ENCODE assay signal across 21 cellular contexts in the genomic region with DNA sequence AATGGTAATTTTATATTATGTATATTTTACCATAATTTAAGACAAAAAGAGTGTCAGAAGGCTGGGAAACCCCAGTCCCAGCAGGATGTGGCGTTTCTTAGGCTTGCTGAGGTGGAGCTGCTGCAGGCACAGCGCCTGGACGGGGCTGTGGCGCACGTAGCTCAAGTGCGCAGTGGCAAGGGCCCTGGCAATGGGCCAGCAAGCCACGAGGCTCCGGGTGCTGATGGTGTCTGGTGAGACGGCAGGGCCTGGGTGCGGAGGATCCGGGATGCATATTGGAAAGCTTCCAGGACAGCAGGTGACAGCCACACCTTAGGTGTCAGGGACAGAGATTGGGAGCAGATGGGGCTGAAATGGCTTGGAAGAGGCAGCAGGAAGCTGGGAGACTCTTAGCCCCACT. TPM values are rescaled to one million over a fixed set of nuclear protein-coding genes. Genes with fewer than 3 reads are reported as not detected.
DNase-seq lines count a peak whose midpoint lies in the region; ATAC-seq, FAIRE-seq and TF ChIP-seq lines count a peak whose summit lies in the region.
"Had no signal": no experiment of that assay in that cellular context is flagged by ENCODE, and none has a peak within 500 bp of the region (broad histone marks: within the 10 kb centered on the region; RNA-seq: fewer than 3 reads in every experiment).

No MANE protein-coding gene starts in this region.

- H3K27me3 ChIP-seq in HepG2 (ENCODE audit: control insufficient read depth in 1 of 2, insufficient read depth in 2 of 2, low read length in 2 of 2): no peaks in the 10 kb centered on the region
- H3K27me3 ChIP-seq in MM.1S (replicated peaks; ENCODE audit: insufficient read depth, low read length): no peaks in the 10 kb centered on the region
- H3K27me3 ChIP-seq: adrenal gland, MG63, tibial nerve had no signal

- TF ChIP-seq CTCF in HepG2 (CRISPR knock-in tag; IDR thresholded peaks at IDR 0.05) (no peak), MM.1S (IDR thresholded peaks at IDR 0.05; ENCODE audit: low read length) (no peak)

- 98% methylated on average over 11 of the region's 11 CpGs for WGBS in HepG2 (ENCODE audit: low lambda C conversion rate)

- POLR2A ChIA-PET in HepG2 (lab: Yijun Ruan, JAX): no interaction called here
- POLR2A ChIA-PET in HEK293T (lab: Yijun Ruan, JAX): no interaction called here

- H3K79me2 ChIP-seq in HepG2 (ENCODE audit: insufficient read depth, low read length) (no peaks in the 10 kb centered on the region), MM.1S (ENCODE audit: low read length) (no peaks in the 10 kb centered on the region)

- H3K36me3 ChIP-seq in HepG2 (replicated peaks in 1 of 2; ENCODE audit: control insufficient read depth in 1 of 2, insufficient read depth in 2 of 2, low read length in 2 of 2) (no peaks in the 10 kb centered on the region; a peak in 1 of 5 replicates), MM.1S (replicated peaks; ENCODE audit: insufficient read depth, low read length) (no peaks in the 10 kb centered on the region)
- H3K36me3 ChIP-seq: adrenal gland, MG63 had no signal

- TF ChIP-seq EP300 in HepG2 (IDR thresholded peaks at IDR 0.05; ENCODE audit: low read depth in 2 of 2, low read length in 2 of 2) (no peak), HepG2 (CRISPR knock-in tag; IDR thresholded peaks at IDR 0.05; ENCODE audit: borderline replicate concordance) (no peak)

- peak; percentile 85 for DNase-seq in DMS79 treated with DMSO at 0.1 percent for 48 hours (lab: John Stamatoyannopoulos, UW)
- peak; percentile 94 for DNase-seq in NCI-H187 treated with DMSO at 0.1 percent for 48 hours (lab: John Stamatoyannopoulos, UW)
- peak; percentile 93 for DNase-seq in NCI-H748 (lab: John Stamatoyannopoulos, UW; ENCODE audit: unreplicated experiment)
- DNase-seq in HepG2 (ENCODE audit: low spot score): no peak
- no peak for DNase-seq in HEK293T (ENCODE audit: extremely low spot score)
- DNase-seq in MM.1S: no peak
- DNase-seq: activated CD8-positive, alpha-beta T cell treated with anti-CD3 and anti-CD28 coated beads, Interleukin-2, amount 10 ng/mL, durations not matched to agents 7 days and 5 days; DND-41; foreskin fibroblast; HCEC 1CT; MG63; NCI-H774; stimulated activated naive CD4-positive, alpha-beta T cell had no signal

- no peaks in the 10 kb centered on the region for H3K9me2 ChIP-seq in MM.1S (replicated peaks; ENCODE audit: insufficient read depth, low read length)

- intact Hi-C loops in HepG2 (cut with micrococcal nuclease; ENCODE audit: unreplicated experiment): no loop called here

- no peak for FAIRE-seq in HepG2 (lab: Jason Lieb, UNC)

- H3K4me2 ChIP-seq in HepG2 (ENCODE audit: low read depth, low read length) (no peak overlapping the region), MM.1S (ENCODE audit: low read depth, low read length) (no peak overlapping the region)

- no peak for ATAC-seq in HepG2
- no peak for ATAC-seq in GM21825 (IDR thresholded peaks at IDR 0.05; ENCODE audit: unreplicated experiment)
- ATAC-seq: activated CD8-positive, alpha-beta T cell treated with anti-CD3 and anti-CD28 coated beads, Interleukin-2, amount 10 ng/mL, durations not matched to agents 7 days and 5 days; WTC11 had no signal

- BruUV-seq in HepG2 (replicated peaks; lab: Mats Ljungman, UMichigan): no TSS peak

- H4K20me1 ChIP-seq in HepG2 (ENCODE audit: insufficient read depth, low read length) (no peaks in the 10 kb centered on the region), MM.1S (ENCODE audit: insufficient read depth, low read length) (no peaks in the 10 kb centered on the region)

- H3K4me3 ChIP-seq in HepG2 (replicated peaks in 1 of 3; ENCODE audit: insufficient read depth in 1 of 3, low read depth in 2 of 3, low read length in 3 of 3) (no peak overlapping the region), MM.1S (ENCODE audit: low read length) (no peak overlapping the region)
- H3K4me3 ChIP-seq: adrenal gland, MG63, tibial nerve had no signal

- no peaks in the 10 kb centered on the region for H3F3A ChIP-seq in MM.1S (ENCODE audit: insufficient read depth, low read length)

- H3K27ac ChIP-seq in HepG2 (ENCODE audit: extremely low read length, insufficient read depth, low read length): no peak overlapping the region
- no peak overlapping the region for H3K27ac ChIP-seq in MM.1S (ENCODE audit: low read length)
- H3K27ac ChIP-seq: adrenal gland, tibial nerve had no signal

- no peak for TF ChIP-seq POLR2A in HepG2 (IDR thresholded peaks at IDR 0.05; ENCODE audit: insufficient read depth in 1 of 2, low read depth in 2 of 2, low read length in 2 of 2)

- H2AFZ ChIP-seq in HepG2 (ENCODE audit: low read length) (no peak overlapping the region), MM.1S (ENCODE audit: low read length) (no peak overlapping the region)

- peaks cover 23% of the 10 kb centered on the region for H3K4me1 ChIP-seq in HepG2 (ENCODE audit: insufficient read depth, low read length)
- H3K4me1 ChIP-seq in MM.1S (ENCODE audit: low read length): no peaks in the 10 kb centered on the region
- H3K4me1 ChIP-seq: adrenal gland, tibial nerve had no signal

- in situ Hi-C loops in HepG2 (cut with HindIII; ENCODE audit: extremely low pct_ligation_motif_present, low pct_unique_long_range_greater_than_20kb): no loop called here

- no peaks in the 10 kb centered on the region for H3K9me3 ChIP-seq in HepG2 (ENCODE audit: low read length)
- no peaks in the 10 kb centered on the region for H3K9me3 ChIP-seq in MM.1S (replicated peaks; ENCODE audit: insufficient read depth, low read length)
- H3K9me3 ChIP-seq: adrenal gland, MG63, tibial nerve had no signal

- CTCF ChIA-PET in HepG2 (lab: Yijun Ruan, JAX; ENCODE audit: low intra/inter-chr PET ratio, low total read pairs): no interaction called here
- CTCF ChIA-PET in HEK293T (lab: Yijun Ruan, JAX): no interaction called here

- TF ChIP-seq RAD21 in HepG2 (CRISPR knock-in tag; IDR thresholded peaks at IDR 0.05): no peak

- H3K9ac ChIP-seq in HepG2 (ENCODE audit: insufficient read depth, low read depth, low read length) (no peak overlapping the region), MM.1S (ENCODE audit: low read length) (no peak overlapping the region)

TF ChIP-seq in HepG2, 621 proteins besides CTCF, POLR2A, EP300 and RAD21:
- TF ChIP-seq NFIC (IDR thresholded peaks at IDR 0.05; ENCODE audit: low read length) (no peak), AGO2 (optimal IDR thresholded peaks at IDR 0.05; ENCODE audit: low read depth, low read length) (peak; percentile 75), ZNF331 (CRISPR knock-in tag; IDR thresholded peaks at IDR 0.05) (no peak), RBM22 (optimal IDR thresholded peaks at IDR 0.05; ENCODE audit: low read length) (peak; percentile 76)

TF ChIP-seq in HEK293T, 16 proteins besides CTCF, POLR2A, EP300 and RAD21:
- TF ChIP-seq NFRKB (IDR thresholded peaks at IDR 0.05) (no peak), SP1 (IDR thresholded peaks at IDR 0.05) (no peak), SUZ12 (IDR thresholded peaks at IDR 0.05) (no peak), HDGF (IDR thresholded peaks at IDR 0.05; ENCODE audit: borderline replicate concordance) (no peak), CTBP1 (IDR thresholded peaks at IDR 0.05; ENCODE audit: borderline replicate concordance) (no peak), L3MBTL2 (conservative IDR thresholded peaks at IDR 0.05) (no peak), FOXA1 (IDR thresholded peaks at IDR 0.05) (no peak), ELF4 (IDR thresholded peaks at IDR 0.05) (no peak), ARNT (IDR thresholded peaks at IDR 0.05) (no peak), FOXK2 (IDR thresholded peaks at IDR 0.05) (no peak), ZNF384 (IDR thresholded peaks at IDR 0.05) (no peak), FOXM1 (IDR thresholded peaks at IDR 0.05; ENCODE audit: borderline replicate concordance) (no peak), LEF1 (IDR thresholded peaks at IDR 0.05; ENCODE audit: borderline replicate concordance) (no peak), BHLHE40 (IDR thresholded peaks at IDR 0.05; ENCODE audit: borderline replicate concordance) (no peak), TARDBP (IDR thresholded peaks at IDR 0.05) (no peak)
- TF ChIP-seq, protein P1, sequence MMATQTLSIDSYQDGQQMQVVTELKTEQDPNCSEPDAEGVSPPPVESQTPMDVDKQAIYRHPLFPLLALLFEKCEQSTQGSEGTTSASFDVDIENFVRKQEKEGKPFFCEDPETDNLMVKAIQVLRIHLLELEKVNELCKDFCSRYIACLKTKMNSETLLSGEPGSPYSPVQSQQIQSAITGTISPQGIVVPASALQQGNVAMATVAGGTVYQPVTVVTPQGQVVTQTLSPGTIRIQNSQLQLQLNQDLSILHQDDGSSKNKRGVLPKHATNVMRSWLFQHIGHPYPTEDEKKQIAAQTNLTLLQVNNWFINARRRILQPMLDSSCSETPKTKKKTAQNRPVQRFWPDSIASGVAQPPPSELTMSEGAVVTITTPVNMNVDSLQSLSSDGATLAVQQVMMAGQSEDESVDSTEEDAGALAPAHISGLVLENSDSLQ (IDR thresholded peaks at IDR 0.05): no peak

RNA-seq across cellular contexts. Expression of a gene that starts 37.2 kb away (rescaled TPM):
- total RNA-seq in HepG2 (2016; rRNA removed; fragmentation: Illumina TruSeq; extraction: Trizol): 0.20 TPM in 2 replicates
- 0.20 and 0.26 TPM in 2 replicates for total RNA-seq in HepG2 (2016; cell fraction: cytosol; rRNA removed; fragmentation: Illumina TruSeq; extraction: Trizol; ENCODE audit: low read depth)
- total RNA-seq in HepG2 (2016; cell fraction: insoluble cytoplasmic fraction; rRNA removed; fragmentation: Illumina TruSeq; extraction: Trizol): 0.18 and 0.26 TPM in 2 replicates
- total RNA-seq in HepG2 (2016; cell fraction: membrane; rRNA removed; fragmentation: Illumina TruSeq; extraction: Trizol): 0.45 TPM in 1 of 2 replicates, not detected in the other
- total RNA-seq in HepG2 (2016; cell fraction: nucleus; rRNA removed; fragmentation: Illumina TruSeq; extraction: Trizol): not detected in 2 replicates
- 0.25 and 0.56 TPM in 2 replicates for polyA plus RNA-seq in HepG2 (2011; rRNA removed)
- 0.28 and 0.48 TPM in 2 replicates for polyA plus RNA-seq in HepG2 (2011; cell fraction: cytosol; rRNA removed)
- 0.23 and 0.24 TPM in 2 replicates for polyA plus RNA-seq in HepG2 (2011; cell fraction: nucleus; rRNA removed)
- not detected in 2 replicates for polyA plus RNA-seq in HepG2 (2012)
- 0.07 and 0.22 TPM in 2 replicates for polyA plus RNA-seq in HepG2 (2016; cell fraction: cytosol; fragmentation: Illumina TruSeq; extraction: Trizol; ENCODE audit: low read depth)
- 0.29 and 0.39 TPM in 2 replicates for polyA plus RNA-seq in HepG2 (2016; cell fraction: insoluble cytoplasmic fraction; fragmentation: Illumina TruSeq; extraction: Trizol; ENCODE audit: low read depth)
- 0.48 and 0.54 TPM in 2 replicates for polyA plus RNA-seq in HepG2 (2016; cell fraction: membrane; fragmentation: Illumina TruSeq; extraction: Trizol; ENCODE audit: low read depth)
- polyA plus RNA-seq in HepG2 (2016; cell fraction: nucleus; fragmentation: Illumina TruSeq; extraction: Trizol; ENCODE audit: insufficient read depth, low read depth): 0.59 TPM in 1 of 2 replicates, not detected in the other
- polyA minus RNA-seq in HepG2 (2011; rRNA and poly(A)+ RNA removed; ENCODE audit: low replicate concordance): 0.70 TPM in 1 of 2 replicates, not detected in the other
- polyA minus RNA-seq in HepG2 (2011; cell fraction: cytosol; rRNA and poly(A)+ RNA removed): not detected in 2 replicates
- not detected in 2 replicates for polyA minus RNA-seq in HepG2 (2011; cell fraction: nucleus; rRNA and poly(A)+ RNA removed)
- total RNA-seq: activated CD8-positive, alpha-beta T cell treated with anti-CD3 and anti-CD28 coated beads, Interleukin-2, amount 10 ng/mL, durations not matched to agents 7 days and 5 days; activated T-helper 1 cell treated with anti-CD3 and anti-CD28 coated beads, Interleukin-12 subunit alpha, Interleukin-12 subunit beta, Interleukin-2, Interleukin-4 antibody, amounts not matched to agents 30 ng/mL and 10 ng/mL and 1 ng/mL, durations not matched to agents 14 hours and 24 hours and 36 hours; RPMI7951; T-helper 1 cell treated with Interleukin-12 subunit alpha and Interleukin-12 subunit beta and Interleukin-4 antibody, amounts not matched to agents 30 ng/mL and 1 ng/mL, for 36 hours had no signal
- polyA plus RNA-seq: adrenal gland, liver had no signal

Comparison
In these comparisons a context has a peak if more than half of its experiments do, and no peak if none do; other contexts are left out.
1. DNase-seq: peak in DMS79 treated with DMSO at 0.1 percent for 48 hours (single experiment), NCI-H187 treated with DMSO at 0.1 percent for 48 hours (single experiment) and NCI-H748 (single experiment); none in HepG2 (single experiment), HEK293T (single experiment) and MM.1S (single experiment).